Comparison of ENCODE assay signal across 1 cellular context in the genomic region with DNA sequence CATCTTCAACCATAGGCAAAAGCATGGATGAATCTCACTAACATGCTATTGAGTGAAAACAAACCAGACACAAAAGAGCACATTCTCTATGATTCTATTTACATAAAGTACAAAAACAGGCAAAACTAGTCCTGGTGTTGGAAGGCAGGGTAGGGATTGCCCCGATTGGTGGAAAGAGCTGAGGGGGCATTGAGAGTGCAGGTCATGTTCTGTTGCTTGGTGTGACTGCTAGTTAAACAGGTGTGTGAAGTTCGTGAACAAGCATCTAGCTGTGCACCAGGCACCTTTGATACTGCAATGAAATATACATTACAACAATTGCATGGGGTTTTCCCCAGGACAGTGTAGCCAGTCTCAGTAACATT.
TF ChIP-seq lines count a peak whose summit lies in the region.

No MANE protein-coding gene starts in this region.

TF ChIP-seq in GM23338, 12 proteins besides CTCF, POLR2A, EP300 and RAD21 (continued from another document):
- TF ChIP-seq, protein P1, sequence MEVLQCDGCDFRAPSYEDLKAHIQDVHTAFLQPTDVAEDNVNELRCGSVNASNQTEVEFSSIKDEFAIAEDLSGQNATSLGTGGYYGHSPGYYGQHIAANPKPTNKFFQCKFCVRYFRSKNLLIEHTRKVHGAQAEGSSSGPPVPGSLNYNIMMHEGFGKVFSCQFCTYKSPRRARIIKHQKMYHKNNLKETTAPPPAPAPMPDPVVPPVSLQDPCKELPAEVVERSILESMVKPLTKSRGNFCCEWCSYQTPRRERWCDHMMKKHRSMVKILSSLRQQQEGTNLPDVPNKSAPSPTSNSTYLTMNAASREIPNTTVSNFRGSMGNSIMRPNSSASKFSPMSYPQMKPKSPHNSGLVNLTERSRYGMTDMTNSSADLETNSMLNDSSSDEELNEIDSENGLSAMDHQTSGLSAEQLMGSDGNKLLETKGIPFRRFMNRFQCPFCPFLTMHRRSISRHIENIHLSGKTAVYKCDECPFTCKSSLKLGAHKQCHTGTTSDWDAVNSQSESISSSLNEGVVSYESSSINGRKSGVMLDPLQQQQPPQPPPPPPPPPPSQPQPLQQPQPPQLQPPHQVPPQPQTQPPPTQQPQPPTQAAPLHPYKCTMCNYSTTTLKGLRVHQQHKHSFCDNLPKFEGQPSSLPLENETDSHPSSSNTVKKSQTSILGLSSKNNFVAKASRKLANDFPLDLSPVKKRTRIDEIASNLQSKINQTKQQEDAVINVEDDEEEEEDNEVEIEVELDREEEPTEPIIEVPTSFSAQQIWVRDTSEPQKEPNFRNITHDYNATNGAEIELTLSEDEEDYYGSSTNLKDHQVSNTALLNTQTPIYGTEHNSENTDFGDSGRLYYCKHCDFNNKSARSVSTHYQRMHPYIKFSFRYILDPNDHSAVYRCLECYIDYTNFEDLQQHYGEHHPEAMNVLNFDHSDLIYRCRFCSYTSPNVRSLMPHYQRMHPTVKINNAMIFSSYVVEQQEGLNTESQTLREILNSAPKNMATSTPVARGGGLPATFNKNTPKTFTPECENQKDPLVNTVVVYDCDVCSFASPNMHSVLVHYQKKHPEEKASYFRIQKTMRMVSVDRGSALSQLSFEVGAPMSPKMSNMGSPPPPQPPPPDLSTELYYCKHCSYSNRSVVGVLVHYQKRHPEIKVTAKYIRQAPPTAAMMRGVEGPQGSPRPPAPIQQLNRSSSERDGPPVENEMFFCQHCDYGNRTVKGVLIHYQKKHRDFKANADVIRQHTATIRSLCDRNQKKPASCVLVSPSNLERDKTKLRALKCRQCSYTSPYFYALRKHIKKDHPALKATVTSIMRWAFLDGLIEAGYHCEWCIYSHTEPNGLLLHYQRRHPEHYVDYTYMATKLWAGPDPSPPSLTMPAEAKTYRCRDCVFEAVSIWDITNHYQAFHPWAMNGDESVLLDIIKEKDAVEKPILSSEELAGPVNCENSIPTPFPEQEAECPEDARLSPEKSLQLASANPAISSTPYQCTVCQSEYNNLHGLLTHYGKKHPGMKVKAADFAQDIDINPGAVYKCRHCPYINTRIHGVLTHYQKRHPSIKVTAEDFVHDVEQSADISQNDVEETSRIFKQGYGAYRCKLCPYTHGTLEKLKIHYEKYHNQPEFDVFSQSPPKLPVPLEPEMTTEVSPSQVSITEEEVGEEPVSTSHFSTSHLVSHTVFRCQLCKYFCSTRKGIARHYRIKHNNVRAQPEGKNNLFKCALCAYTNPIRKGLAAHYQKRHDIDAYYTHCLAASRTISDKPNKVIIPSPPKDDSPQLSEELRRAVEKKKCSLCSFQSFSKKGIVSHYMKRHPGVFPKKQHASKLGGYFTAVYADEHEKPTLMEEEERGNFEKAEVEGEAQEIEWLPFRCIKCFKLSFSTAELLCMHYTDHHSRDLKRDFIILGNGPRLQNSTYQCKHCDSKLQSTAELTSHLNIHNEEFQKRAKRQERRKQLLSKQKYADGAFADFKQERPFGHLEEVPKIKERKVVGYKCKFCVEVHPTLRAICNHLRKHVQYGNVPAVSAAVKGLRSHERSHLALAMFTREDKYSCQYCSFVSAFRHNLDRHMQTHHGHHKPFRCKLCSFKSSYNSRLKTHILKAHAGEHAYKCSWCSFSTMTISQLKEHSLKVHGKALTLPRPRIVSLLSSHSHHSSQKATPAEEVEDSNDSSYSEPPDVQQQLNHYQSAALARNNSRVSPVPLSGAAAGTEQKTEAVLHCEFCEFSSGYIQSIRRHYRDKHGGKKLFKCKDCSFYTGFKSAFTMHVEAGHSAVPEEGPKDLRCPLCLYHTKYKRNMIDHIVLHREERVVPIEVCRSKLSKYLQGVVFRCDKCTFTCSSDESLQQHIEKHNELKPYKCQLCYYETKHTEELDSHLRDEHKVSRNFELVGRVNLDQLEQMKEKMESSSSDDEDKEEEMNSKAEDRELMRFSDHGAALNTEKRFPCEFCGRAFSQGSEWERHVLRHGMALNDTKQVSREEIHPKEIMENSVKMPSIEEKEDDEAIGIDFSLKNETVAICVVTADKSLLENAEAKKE (CRISPR knock-in tag; IDR thresholded peaks at IDR 0.05) = no peak
- TF ChIP-seq ZNF331 (CRISPR knock-in tag; IDR thresholded peaks at IDR 0.05; ENCODE audit: low read depth) (no peak), ETS1 (IDR thresholded peaks at IDR 0.05) (no peak), CREB1 (CRISPR knock-in tag; IDR thresholded peaks at IDR 0.05; ENCODE audit: low read depth) (no peak), NANOG (IDR thresholded peaks at IDR 0.05; ENCODE audit: borderline replicate concordance) (no peak), EZH2phosphoT487 (IDR thresholded peaks at IDR 0.05; ENCODE audit: unreplicated experiment) (no peak)
